Comparison of ENCODE assay signal across 8 cellular contexts in the genomic region with DNA sequence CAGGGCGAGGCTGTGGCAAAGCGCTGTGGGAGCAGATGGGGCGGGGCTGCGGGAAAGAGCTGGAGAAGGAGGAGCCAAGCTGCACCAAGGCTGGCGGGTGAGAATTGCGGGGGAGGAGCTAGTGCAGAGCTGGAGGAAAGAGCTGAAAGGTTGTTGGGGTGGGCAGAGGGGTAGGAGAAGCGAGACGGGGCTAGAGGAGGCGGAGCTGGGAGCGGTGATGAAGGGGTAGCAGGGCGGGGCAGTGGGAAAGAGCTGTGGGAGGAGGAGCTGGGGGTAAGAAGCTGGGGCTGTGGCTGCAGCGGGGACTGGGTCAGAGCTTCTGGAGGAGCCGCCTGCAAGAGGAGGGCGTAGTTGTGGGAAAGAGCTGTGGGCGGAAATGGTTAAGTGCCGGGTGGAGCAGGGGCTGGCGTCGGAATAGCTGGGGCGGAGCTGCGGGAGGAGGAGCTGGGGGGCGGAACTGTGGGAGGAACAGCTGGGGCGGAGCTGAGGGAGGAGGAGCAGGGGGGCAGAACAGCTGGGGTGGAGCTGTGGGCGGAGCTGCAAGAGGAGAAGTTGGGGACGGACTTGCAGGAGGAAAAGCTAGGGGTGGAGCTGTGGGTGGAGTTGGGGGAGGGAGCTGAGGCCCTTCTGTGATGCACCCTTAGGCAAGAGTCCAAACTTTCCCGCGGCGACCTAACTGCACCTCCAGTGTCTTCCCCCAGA. TPM values are rescaled to one million over a fixed set of nuclear protein-coding genes. Genes with fewer than 3 reads are reported as not detected.
DNase-seq lines count a peak whose midpoint lies in the region; ATAC-seq, FAIRE-seq and TF ChIP-seq lines count a peak whose summit lies in the region.

No MANE protein-coding gene starts in this region.

- POLR2A ChIA-PET in H1 (lab: Charles Lee; ENCODE audit: partially characterized antibody): interaction anchor here (0.6 kb wide), 1 partner anchor 1498 kb away, joined by 3 read pairs; no protein-coding TSS in a partner anchor

- H4K8ac ChIP-seq in H1 (ENCODE audit: extremely low read depth, insufficient read depth, low read length): no peak overlapping the region
- no peak overlapping the region for H4K8ac ChIP-seq in mesendoderm (ENCODE audit: low read depth, low read length)

- H2AFZ ChIP-seq in H1 (ENCODE audit: low read length): no peak overlapping the region

- H3K4me3 ChIP-seq in H1 (ENCODE audit: extremely low read depth in 1 of 4, insufficient read depth in 2 of 4, low read depth in 3 of 4, low read length in 4 of 4): peak overlapping the region; percentile 43 to 72 (median 52)
- H3K4me3 ChIP-seq in mesendoderm (ENCODE audit: low read length): peak overlapping the region; percentile 26

- TF ChIP-seq CTCF in Calu3 (IDR thresholded peaks at IDR 0.05; ENCODE audit: unreplicated experiment) (peak; percentile 43), H1 (IDR thresholded peaks at IDR 0.05; ENCODE audit: control extremely low read depth in 1 of 3, insufficient read depth in 1 of 3, low read depth in 1 of 3, low read length in 3 of 3) (peak in 2 of 3 experiments; percentile 22 to 55; a peak in 2 of 4 replicates)

- TF ChIP-seq RAD21 in H1 (IDR thresholded peaks at IDR 0.05 in 1 of 2, conservative IDR thresholded peaks at IDR 0.05 in 1 of 2; ENCODE audit: low read depth in 2 of 2, low read length in 2 of 2): peak in 1 of 2 experiments; percentile 53; a peak in 2 of 4 replicates

- H3K27ac ChIP-seq in H1 (ENCODE audit: low read depth, low read length) (peak overlapping the region; percentile 70; the same call in 1 of the 2 replicates), mesendoderm (ENCODE audit: low read depth, low read length) (peak overlapping the region; percentile 91)

- H3K9ac ChIP-seq in H1 (replicated peaks in 1 of 4; ENCODE audit: extremely low read depth in 1 of 4, low read depth in 3 of 4, low read length in 3 of 4) (peak overlapping the region in 3 of 4 experiments; percentile 25 to 47 (median 38); a peak in 4 of 7 replicates), mesendoderm (ENCODE audit: low read length) (peak overlapping the region; percentile 78)

- H3K18ac ChIP-seq in H1 (ENCODE audit: extremely low read depth, low read length) (peak overlapping the region; percentile 48; the same call in 1 of the 2 replicates), mesendoderm (ENCODE audit: low read length) (no peak overlapping the region)

- H2BK12ac ChIP-seq in H1 (ENCODE audit: low read depth, low read length): no peak overlapping the region

- intact Hi-C loops in Calu3 (cut with micrococcal nuclease; ENCODE audit: unreplicated experiment): no loop called here

- H3K27me3 ChIP-seq in H1 (replicated peaks in 1 of 4; ENCODE audit: control insufficient read depth in 3 of 4, extremely low read depth in 1 of 4, insufficient read depth in 3 of 4, low read length in 3 of 4) (no peaks in the 10 kb centered on the region), mesendoderm (ENCODE audit: insufficient read depth, low read length, poor library complexity) (no peaks in the 10 kb centered on the region)

- H3K14ac ChIP-seq in H1 (ENCODE audit: insufficient read length): no peak overlapping the region

- no peaks in the 10 kb centered on the region for H3K9me3 Mint-ChIP-seq in Calu3 (ENCODE audit: low read depth, unreplicated experiment)
- H3K9me3 Mint-ChIP-seq in activated CD8-positive, alpha-beta memory T cell treated with anti-CD3 and anti-CD28 coated beads, Interleukin-2, amount 10 ng/mL, durations not matched to agents 7 days and 5 days (ENCODE audit: low read depth): no peaks in the 10 kb centered on the region

- H4K20me1 ChIP-seq in H1 (replicated peaks in 1 of 2; ENCODE audit: control insufficient read depth in 1 of 2, insufficient read depth in 2 of 2, low read length in 2 of 2): peaks cover 0 to 2% of the 10 kb centered on the region in 2 experiments

- no TSS peak for BruUV-seq in Calu3 (replicated peaks; lab: Mats Ljungman, UMichigan)

- H2BK15ac ChIP-seq in H1 (ENCODE audit: low read length) (no peak overlapping the region), mesendoderm (replicated peaks; ENCODE audit: low read depth) (no peak overlapping the region)

- H2BK120ac ChIP-seq in H1 (replicated peaks; ENCODE audit: low read depth, low read length) (no peak overlapping the region), mesendoderm (ENCODE audit: low read depth, low read length) (no peak overlapping the region)

- peaks cover 38% of the 10 kb centered on the region for H3K36me3 Mint-ChIP-seq in Calu3 (ENCODE audit: insufficient read depth, unreplicated experiment)
- H3K36me3 Mint-ChIP-seq in activated CD8-positive, alpha-beta memory T cell treated with anti-CD3 and anti-CD28 coated beads, Interleukin-2, amount 10 ng/mL, durations not matched to agents 7 days and 5 days: peaks cover 3% of the 10 kb centered on the region

- DNase-seq in Calu3 (peak; percentile 93), HT1080 (ENCODE audit: low read depth) (peak; percentile 97), NOMO-1 (lab: John Stamatoyannopoulos, UW; ENCODE audit: unreplicated experiment in 2 of 2) (peak; percentile 89 to 93), H1 (ENCODE audit: low read depth in 1 of 2, low spot score in 2 of 2) (peak; percentile 83 to 96), mesendoderm (peak; percentile 98)
- DNase-seq in activated CD8-positive, alpha-beta memory T cell treated with anti-CD3 and anti-CD28 coated beads, Interleukin-2, amount 10 ng/mL, durations not matched to agents 7 days and 5 days: peak; percentile 96
- peak; percentile 75 for DNase-seq in stimulated activated CD8-positive, alpha-beta memory T cell treated with anti-CD3 and anti-CD28 coated beads, Interleukin-12 subunit alpha, Interleukin-12 subunit beta, amount 100 ng/mL, for 4 hours (ENCODE audit: low read depth)

- ATAC-seq in GM21367 (IDR thresholded peaks at IDR 0.05; ENCODE audit: unreplicated experiment): peak; percentile 48
- peak; percentile 63 for ATAC-seq in activated CD8-positive, alpha-beta memory T cell treated with anti-CD3 and anti-CD28 coated beads, Interleukin-2, amount 10 ng/mL, durations not matched to agents 7 days and 5 days

- H3K79me1 ChIP-seq in H1 (ENCODE audit: low read depth, low read length) (no peaks in the 10 kb centered on the region), mesendoderm (ENCODE audit: low read length) (peaks cover 1% of the 10 kb centered on the region)

- H3K79me2 ChIP-seq in H1 (ENCODE audit: control insufficient read depth in 1 of 2, insufficient read depth in 2 of 2, low read length in 2 of 2) (peaks cover 0 to 6% of the 10 kb centered on the region in 2 experiments; a peak in 2 of 4 replicates), mesendoderm (ENCODE audit: control insufficient read depth, insufficient read depth, low read length) (peaks cover 5% of the 10 kb centered on the region)

- no peak overlapping the region for H2AK5ac ChIP-seq in H1 (ENCODE audit: low read depth, low read length)
- H2AK5ac ChIP-seq in mesendoderm (ENCODE audit: low read length): no peak overlapping the region

- H3K36me3 ChIP-seq in H1 (ENCODE audit: control insufficient read depth in 2 of 4, insufficient read depth in 4 of 4, low read length in 3 of 4) (no peaks in the 10 kb centered on the region), mesendoderm (ENCODE audit: control insufficient read depth, insufficient read depth, low read length) (no peaks in the 10 kb centered on the region)

- H3K23me2 ChIP-seq in H1 (ENCODE audit: low read depth, low read length): no peaks in the 10 kb centered on the region; the same call in 1 of the 2 replicates

- CTCF ChIA-PET in Calu3 (lab: Charles Lee) (interaction anchor here (1.3 kb wide), 1 partner anchor 424 kb away, joined by 5 read pairs; the partner anchor contains the start of gene MAMLD1), H1 (lab: Charles Lee; ENCODE audit: partially characterized antibody) (interaction anchor here (1.0 to 1.1 kb wide), 3 partner anchors 77 to 278 kb away, joined by 3 to 5 read pairs (median 4); no protein-coding TSS in a partner anchor)
- CTCF ChIA-PET in activated CD8-positive, alpha-beta memory T cell treated with anti-CD3 and anti-CD28 coated beads, Interleukin-2, amount 10 ng/mL, durations not matched to agents 7 days and 5 days (lab: Charles Lee): interaction anchor here (0.8 to 2.3 kb wide), 4 partner anchors 10 to 423 kb away, joined by 5 to 9 read pairs (median 6); partner anchors contain the start of genes EOLA1 and MAMLD1

- H2BK5ac ChIP-seq in H1 (ENCODE audit: low read depth, low read length) (no peak overlapping the region; the same call in 1 of the 2 replicates), mesendoderm (ENCODE audit: low read length) (no peak overlapping the region)

- H3K23ac ChIP-seq in H1 (ENCODE audit: insufficient read length): no peak overlapping the region
- H3K23ac ChIP-seq in mesendoderm (ENCODE audit: low read length): no peak overlapping the region

- H3K4ac ChIP-seq in H1 (replicated peaks; ENCODE audit: insufficient read length, low read depth, low read length) (no peak overlapping the region), mesendoderm (ENCODE audit: low read depth, low read length) (no peak overlapping the region)

- no peak overlapping the region for H2BK20ac ChIP-seq in H1 (ENCODE audit: low read length)

- H4K5ac ChIP-seq in H1 (ENCODE audit: insufficient read length, low read depth, low read length) (peak overlapping the region; percentile 80), mesendoderm (ENCODE audit: low read length) (no peak overlapping the region)

- no peak overlapping the region for H4K91ac ChIP-seq in H1 (replicated peaks; ENCODE audit: insufficient read length, low read length)

- H3K4me1 ChIP-seq in H1 (replicated peaks in 1 of 4; ENCODE audit: control insufficient read depth in 3 of 4, insufficient read depth in 4 of 4, low read length in 3 of 4) (peaks cover 0 to 5% (median 2%) of the 10 kb centered on the region in 4 experiments; a peak in 4 of 7 replicates), mesendoderm (ENCODE audit: control insufficient read depth, low read depth, low read length) (no peaks in the 10 kb centered on the region)

- peak in 1 of 2 experiments; percentile 99; a peak in 1 of 3 replicates for TF ChIP-seq EP300 in H1 (IDR thresholded peaks at IDR 0.05; ENCODE audit: borderline replicate concordance in 1 of 2, low read depth in 2 of 2, low read length in 2 of 2)

- H3K56ac ChIP-seq in H1 (replicated peaks; ENCODE audit: insufficient read length, low read depth, low read length) (no peak overlapping the region), mesendoderm (ENCODE audit: low read length) (peak overlapping the region; percentile 85)

- H3K9me3 ChIP-seq in H1 (ENCODE audit: insufficient read depth in 2 of 2, low read depth in 1 of 2, low read length in 1 of 2): no peaks in the 10 kb centered on the region

- 0% methylated on average over 3 of the region's 27 CpGs; no CpG with 5 or more reads in 1 of the 2 experiments for whole genome bisulfite sequencing in H1 (ENCODE audit: extremely low coverage in 1 of 2, insufficient coverage in 1 of 2, insufficient read length in 1 of 2, insufficient replicate concordance in 2 of 2, low coverage in 1 of 2, low lambda C conversion rate in 2 of 2, missing lambda C conversion rate in 1 of 2), 2 experiments
- WGBS in mesendoderm (ENCODE audit: extremely low coverage, insufficient coverage, low lambda C conversion rate): no CpG with 5 or more reads among the region's 27 CpGs

- peak; percentile 99 for FAIRE-seq in H1 (lab: Jason Lieb, UNC)

- no peak; a peak in 2 of 3 replicates for TF ChIP-seq POLR2A in H1 (IDR thresholded peaks at IDR 0.05; ENCODE audit: control extremely low read depth in 1 of 2, low read depth in 2 of 2, low read length in 2 of 2)

- H3K4me1 Mint-ChIP-seq in Calu3 (ENCODE audit: low read depth, unreplicated experiment): peaks cover 6% of the 10 kb centered on the region
- H3K4me1 Mint-ChIP-seq in activated CD8-positive, alpha-beta memory T cell treated with anti-CD3 and anti-CD28 coated beads, Interleukin-2, amount 10 ng/mL, durations not matched to agents 7 days and 5 days: peaks cover 5% of the 10 kb centered on the region

- H3K4me2 ChIP-seq in H1 (ENCODE audit: insufficient read depth in 1 of 2, low read depth in 2 of 2, low read length in 2 of 2) (peak overlapping the region; percentile 65 to 68), mesendoderm (ENCODE audit: low read length) (peak overlapping the region; percentile 31)

- H3K27ac Mint-ChIP-seq in Calu3 (ENCODE audit: unreplicated experiment): peak overlapping the region; percentile 79
- peak overlapping the region; percentile 92 for H3K27ac Mint-ChIP-seq in activated CD8-positive, alpha-beta memory T cell treated with anti-CD3 and anti-CD28 coated beads, Interleukin-2, amount 10 ng/mL, durations not matched to agents 7 days and 5 days

- H3K27me3 Mint-ChIP-seq in Calu3 (ENCODE audit: unreplicated experiment): no peaks in the 10 kb centered on the region
- no peaks in the 10 kb centered on the region for H3K27me3 Mint-ChIP-seq in activated CD8-positive, alpha-beta memory T cell treated with anti-CD3 and anti-CD28 coated beads, Interleukin-2, amount 10 ng/mL, durations not matched to agents 7 days and 5 days

- peak overlapping the region; percentile 70 for H3K4me3 Mint-ChIP-seq in Calu3 (ENCODE audit: low read depth, unreplicated experiment)
- peak overlapping the region; percentile 78 for H3K4me3 Mint-ChIP-seq in activated CD8-positive, alpha-beta memory T cell treated with anti-CD3 and anti-CD28 coated beads, Interleukin-2, amount 10 ng/mL, durations not matched to agents 7 days and 5 days

RNA-seq across cellular contexts. Expression of gene EOLA2, which starts 1.9 kb away (rescaled TPM):
- total RNA-seq in Calu3 (2022): 41.2 and 47.3 TPM in 2 replicates
- 24.3 and 24.5 TPM in 2 replicates for total RNA-seq in HT1080 (2014; rRNA removed; shearing (Covaris generic))
- polyA plus RNA-seq in HT1080 (2015; cell fraction: cytosol; rRNA removed): 24.5 and 29.5 TPM in 2 replicates
- polyA plus RNA-seq in HT1080 (2015; cell fraction: nucleus; rRNA removed): 22.8 and 38.8 TPM in 2 replicates
- total RNA-seq in activated CD8-positive, alpha-beta memory T cell treated with anti-CD3 and anti-CD28 coated beads, Interleukin-2, amount 10 ng/mL, durations not matched to agents 7 days and 5 days: 10 to 100 TPM; 53.4 to 73.7 TPM
- total RNA-seq in H1 (2021; fragmentation: NEBNext Ultra II Directional; extraction: Animal tissue kit (Norgen Biotek cat#: 25700)): 22.5 and 25.5 TPM in 2 replicates
- 19.0 and 25.5 TPM in 2 replicates for polyA plus RNA-seq in H1 (2011; rRNA removed)
- polyA plus RNA-seq in H1 (2011; cell fraction: cytosol; rRNA removed): 31.0 TPM
- polyA plus RNA-seq in H1 (2011; cell fraction: nucleus; rRNA removed): 49.7 TPM
- polyA plus RNA-seq in H1 (2012, experiment 1 of 2): 23.7 to 32.2 TPM (median 28.6 TPM) in 4 replicates
- 24.4 TPM for polyA plus RNA-seq in H1 (2012, experiment 2 of 2)
- polyA plus RNA-seq in H1 (2013, experiment 1 of 2): 18.0 TPM
- 17.6 TPM for polyA plus RNA-seq in H1 (2013, experiment 2 of 2)
- 17.6 and 26.2 TPM in 2 replicates for polyA minus RNA-seq in H1 (2011; rRNA and poly(A)+ RNA removed)
- polyA minus RNA-seq in H1 (2011; cell fraction: cytosol; rRNA and poly(A)+ RNA removed): 12.8 TPM
- 21.7 TPM for polyA minus RNA-seq in H1 (2011; cell fraction: nucleus; rRNA and poly(A)+ RNA removed)
- polyA plus RNA-seq in mesendoderm (2013, experiment 1 of 2): 25.5 TPM
- 23.6 TPM for polyA plus RNA-seq in mesendoderm (2013, experiment 2 of 2)

RNA-seq across cellular contexts. Expression of gene HSFX4, which starts 10.8 kb away (rescaled TPM):
- total RNA-seq in Calu3 (2022): not detected in 2 replicates
- not detected in 2 replicates for total RNA-seq in HT1080 (2014; rRNA removed; shearing (Covaris generic))
- not detected in 2 replicates for polyA plus RNA-seq in HT1080 (2015; cell fraction: cytosol; rRNA removed)
- polyA plus RNA-seq in HT1080 (2015; cell fraction: nucleus; rRNA removed): not detected in 2 replicates
- total RNA-seq in activated CD8-positive, alpha-beta memory T cell treated with anti-CD3 and anti-CD28 coated beads, Interleukin-2, amount 10 ng/mL, durations not matched to agents 7 days and 5 days: under 1 TPM in 1 of 2 experiments, not detected in 1; 0.37 TPM
- not detected in 2 replicates for total RNA-seq in H1 (2021; fragmentation: NEBNext Ultra II Directional; extraction: Animal tissue kit (Norgen Biotek cat#: 25700))
- polyA plus RNA-seq in H1 (2011; rRNA removed): not detected in 2 replicates
- polyA plus RNA-seq in H1 (2011; cell fraction: cytosol; rRNA removed): not detected
- polyA plus RNA-seq in H1 (2011; cell fraction: nucleus; rRNA removed): not detected
- 0.20 TPM in 1 of 4 replicates, not detected in the others for polyA plus RNA-seq in H1 (2012, experiment 1 of 2)
- not detected for polyA plus RNA-seq in H1 (2012, experiment 2 of 2)
- not detected for polyA plus RNA-seq in H1 (2013, experiment 1 of 2)
- polyA plus RNA-seq in H1 (2013, experiment 2 of 2): not detected
- polyA minus RNA-seq in H1 (2011; rRNA and poly(A)+ RNA removed): not detected in 2 replicates
- polyA minus RNA-seq in H1 (2011; cell fraction: cytosol; rRNA and poly(A)+ RNA removed): not detected
- not detected for polyA minus RNA-seq in H1 (2011; cell fraction: nucleus; rRNA and poly(A)+ RNA removed)
- not detected for polyA plus RNA-seq in mesendoderm (2013, experiment 1 of 2)
- not detected for polyA plus RNA-seq in mesendoderm (2013, experiment 2 of 2)

RNA-seq across cellular contexts. Expression of gene MAGEA8, which starts 59.2 kb away (rescaled TPM):
- total RNA-seq in Calu3 (2022): not detected in 2 replicates
- not detected in 2 replicates for total RNA-seq in HT1080 (2014; rRNA removed; shearing (Covaris generic))
- polyA plus RNA-seq in HT1080 (2015; cell fraction: cytosol; rRNA removed): not detected in 2 replicates
- polyA plus RNA-seq in HT1080 (2015; cell fraction: nucleus; rRNA removed): not detected in 2 replicates
- not detected for total RNA-seq in activated CD8-positive, alpha-beta memory T cell treated with anti-CD3 and anti-CD28 coated beads, Interleukin-2, amount 10 ng/mL, durations not matched to agents 7 days and 5 days
- not detected in 2 replicates for total RNA-seq in H1 (2021; fragmentation: NEBNext Ultra II Directional; extraction: Animal tissue kit (Norgen Biotek cat#: 25700))
- polyA plus RNA-seq in H1 (2011; rRNA removed): not detected in 2 replicates
- polyA plus RNA-seq in H1 (2011; cell fraction: cytosol; rRNA removed): not detected
- not detected for polyA plus RNA-seq in H1 (2011; cell fraction: nucleus; rRNA removed)
- 0.09 to 0.13 TPM in 2 of 4 replicates, not detected in the others for polyA plus RNA-seq in H1 (2012, experiment 1 of 2)
- polyA plus RNA-seq in H1 (2012, experiment 2 of 2): not detected
- not detected for polyA plus RNA-seq in H1 (2013, experiment 1 of 2)
- not detected for polyA plus RNA-seq in H1 (2013, experiment 2 of 2)
- polyA minus RNA-seq in H1 (2011; rRNA and poly(A)+ RNA removed): not detected in 2 replicates
- not detected for polyA minus RNA-seq in H1 (2011; cell fraction: cytosol; rRNA and poly(A)+ RNA removed)
- polyA minus RNA-seq in H1 (2011; cell fraction: nucleus; rRNA and poly(A)+ RNA removed): not detected
- polyA plus RNA-seq in mesendoderm (2013, experiment 1 of 2): not detected
- 0.03 TPM for polyA plus RNA-seq in mesendoderm (2013, experiment 2 of 2)

Comparison
In these comparisons a context has a peak if more than half of its experiments do, and no peak if none do; other contexts are left out.
1. Peak in every context shown above with its lines: DNase-seq, ATAC-seq, H3K4me3 ChIP-seq and H3K27ac ChIP-seq.